15 cellular contexts compared by ENCODE assay signal in the genomic region with DNA sequence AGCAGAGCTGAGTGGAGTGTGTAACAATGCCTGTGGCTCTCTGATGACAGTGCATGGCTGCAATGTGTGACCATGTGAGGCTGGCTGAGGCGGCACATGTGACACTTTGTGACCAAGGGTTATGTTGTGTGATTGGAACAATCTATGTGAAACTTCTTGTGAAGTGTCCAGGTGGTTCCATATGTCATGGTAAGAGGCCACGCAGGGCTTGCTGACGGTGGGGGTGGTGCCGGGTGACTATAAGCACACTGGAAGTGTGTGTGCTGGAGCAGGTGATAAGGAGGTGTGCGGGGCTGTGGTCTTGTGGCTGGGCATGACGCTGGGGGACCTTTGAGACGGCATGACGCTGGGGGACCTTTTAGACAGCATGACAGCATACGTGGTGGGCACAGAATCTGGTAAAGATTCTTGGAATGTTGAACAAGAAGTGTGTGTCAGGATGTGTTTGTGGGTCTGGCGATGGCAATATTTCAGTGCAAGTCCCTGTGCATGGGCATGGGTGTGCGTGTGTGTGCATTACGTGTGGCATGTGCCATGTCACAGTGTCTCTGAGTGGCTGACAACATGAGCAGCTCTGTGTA. TPM values are rescaled to one million over a fixed set of nuclear protein-coding genes. Genes with fewer than 3 reads are reported as not detected.
"Had no signal": no experiment of that assay in that cellular context is flagged by ENCODE, and none has a peak within 500 bp of the region (broad histone marks: within the 10 kb centered on the region; RNA-seq: fewer than 3 reads in every experiment).

No MANE protein-coding gene starts in this region.

- H3K4me1 ChIP-seq: left lung, suprapubic skin had no signal

- H3K36me3 ChIP-seq: left lung, ovary, suprapubic skin, WERI-Rb-1 had no signal

- H3K4me3 ChIP-seq: left lung, ovary, suprapubic skin had no signal

- H3K27ac ChIP-seq: ovary, suprapubic skin, WERI-Rb-1 had no signal

- DNase-seq: activated CD4-positive, alpha-beta T cell treated with anti-CD3 and anti-CD28 coated beads for 4 hours; activated effector memory CD4-positive, alpha-beta T cell treated with Interleukin-2 at 50 U/mL for 16 hours; activated T-cell treated with anti-CD3 and anti-CD28 coated beads, Interleukin-2, amount 50 U/mL, for 1 hour; amniotic stem cell; ovary; stimulated activated CD4-positive, alpha-beta T cell treated with anti-CD3 and anti-CD28 coated beads, Interleukin-4, amount 100 ng/mL, for 1 hour; stimulated activated CD8-positive, alpha-beta memory T cell treated with anti-CD3 and anti-CD28 coated beads, Interleukin-4, amount 100 ng/mL, for 48 hours; stimulated activated naive CD8-positive, alpha-beta T cell treated with anti-CD3 and anti-CD28 coated beads, Interleukin-15, Interleukin-2, amounts not matched to agents 100 U/mL and 50 U/mL, for 24 hours had no signal

- H3K9me3 ChIP-seq: left lung, ovary, suprapubic skin had no signal

- H3K27me3 ChIP-seq: left lung, ovary, suprapubic skin had no signal

- ATAC-seq: activated naive CD4-positive, alpha-beta T cell treated with anti-CD3 and anti-CD28 coated beads, Interleukin-2, amount 50 U/mL, for 72 hours; stimulated activated naive CD8-positive, alpha-beta T cell treated with anti-CD3 and anti-CD28 coated beads, Interleukin-15, Interleukin-2, amounts not matched to agents 100 U/mL and 50 U/mL, for 24 hours had no signal

RNA-seq across cellular contexts. Expression of gene GATA1, which starts 8.0 kb away (rescaled TPM):
- total RNA-seq: activated CD8-positive, alpha-beta memory T cell treated with anti-CD3 and anti-CD28 coated beads for 36 hours; suprapubic skin; ureter had no signal
- polyA plus RNA-seq: neural cell had no signal

RNA-seq across cellular contexts. Expression of gene ERAS, which starts 31.9 kb away (rescaled TPM):
- total RNA-seq: left lung, ovary, suprapubic skin, ureter had no signal
- polyA plus RNA-seq: ovary had no signal

RNA-seq across cellular contexts. Expression of gene GLOD5, which starts 32.9 kb away (rescaled TPM):
- total RNA-seq: activated CD8-positive, alpha-beta memory T cell treated with anti-CD3 and anti-CD28 coated beads for 36 hours; activated naive CD4-positive, alpha-beta T cell treated with anti-CD3 and anti-CD28 coated beads, Interleukin-2, amount 50 U/mL, for 72 hours; ovary; suprapubic skin; ureter had no signal
- polyA plus RNA-seq: neural cell, ovary had no signal
